Comparison of ENCODE assay signal across 10 cellular contexts in genomic region chr5:132475531-132475930, GRCh38. TPM values are rescaled to one million over a fixed set of nuclear protein-coding genes. Genes with fewer than 3 reads are reported as not detected.
DNase-seq lines count a peak whose midpoint lies in the region; ATAC-seq, FAIRE-seq and TF ChIP-seq lines count a peak whose summit lies in the region.
"Had no signal": no experiment of that assay in that cellular context is flagged by ENCODE, and none has a peak within 500 bp of the region (broad histone marks: within the 10 kb centered on the region; RNA-seq: fewer than 3 reads in every experiment).

No MANE protein-coding gene starts in this region.

- peak overlapping the region; percentile 77 for H2AFZ ChIP-seq in neural progenitor cell (replicated peaks)

- H3K79me2 ChIP-seq in neural progenitor cell (ENCODE audit: low read depth) = no peaks in the 10 kb centered on the region

- peaks cover 0 to 16% (median 0%) of the 10 kb centered on the region in 9 donors for H3K36me3 ChIP-seq in heart right ventricle
- no peaks in the 10 kb centered on the region for H3K36me3 ChIP-seq in neural progenitor cell
- H3K36me3 ChIP-seq: ovary had no signal

- no peak for FAIRE-seq in frontal cortex (lab: Jason Lieb, UNC)

- no peaks in the 10 kb centered on the region for H3K9me3 ChIP-seq in heart right ventricle
- no peaks in the 10 kb centered on the region for H3K9me3 ChIP-seq in neural progenitor cell (ENCODE audit: low read depth)
- H3K9me3 ChIP-seq: ovary had no signal

- H3K4me1 Mint-ChIP-seq in CD14-positive monocyte = peaks cover 64% of the 10 kb centered on the region
- H3K4me1 Mint-ChIP-seq in activated CD4-positive, alpha-beta memory T cell treated with anti-CD3 and anti-CD28 coated beads, Interleukin-2, amount 10 ng/mL, durations not matched to agents 7 days and 5 days = peaks cover 93% of the 10 kb centered on the region
- H3K4me1 Mint-ChIP-seq in neural progenitor cell = peaks cover 7% of the 10 kb centered on the region

- CTCF ChIA-PET in activated CD4-positive, alpha-beta memory T cell treated with anti-CD3 and anti-CD28 coated beads, Interleukin-2, amount 10 ng/mL, durations not matched to agents 7 days and 5 days (lab: Charles Lee) = interaction anchor here (1.0 to 5.7 kb wide), 6 partner anchors 9 to 89 kb away, joined by 3 to 36 read pairs (median 5); partner anchors contain the start of gene IRF1

- H3K9ac ChIP-seq in neural progenitor cell = no peak overlapping the region

- H3K9me3 Mint-ChIP-seq in CD14-positive monocyte (no peaks in the 10 kb centered on the region), neural progenitor cell (no peaks in the 10 kb centered on the region)
- no peaks in the 10 kb centered on the region for H3K9me3 Mint-ChIP-seq in activated CD4-positive, alpha-beta memory T cell treated with anti-CD3 and anti-CD28 coated beads, Interleukin-2, amount 10 ng/mL, durations not matched to agents 7 days and 5 days

- WGBS in heart right ventricle, 2 donors = 39 to 43% methylated on average over 7 of the region's 7 CpGs

- H3F3A ChIP-seq in neural progenitor cell (ENCODE audit: low read depth) = peaks cover 4% of the 10 kb centered on the region

- POLR2A ChIA-PET in activated CD4-positive, alpha-beta memory T cell treated with anti-CD3 and anti-CD28 coated beads, Interleukin-2, amount 10 ng/mL, durations not matched to agents 7 days and 5 days (lab: Charles Lee) = interaction anchor here (1.0 to 33.4 kb wide), 9 partner anchors 10 to 263 kb away, joined by 3 to 1155 read pairs (median 94); partner anchors contain the start of gene IRF1

- intact Hi-C loops in CD14-positive monocyte (cut with micrococcal nuclease) = no loop called here
- intact Hi-C loops in heart right ventricle (cut with DNase I) = no loop called here

- peaks cover 0 to 3% (median 0%) of the 10 kb centered on the region in 3 donors for H3K27me3 Mint-ChIP-seq in CD14-positive monocyte (ENCODE audit: low read depth in 3 of 3)
- H3K27me3 Mint-ChIP-seq in activated CD4-positive, alpha-beta memory T cell treated with anti-CD3 and anti-CD28 coated beads, Interleukin-2, amount 10 ng/mL, durations not matched to agents 7 days and 5 days = no peaks in the 10 kb centered on the region
- H3K27me3 Mint-ChIP-seq in neural progenitor cell (ENCODE audit: insufficient read depth, low read depth) = peaks cover 7% of the 10 kb centered on the region

- DNase-seq in CD14-positive monocyte (ENCODE audit: low spot score) = peak; percentile 32
- DNase-seq in activated CD4-positive, alpha-beta memory T cell treated with anti-CD3 and anti-CD28 coated beads, Interleukin-2, amount 10 ng/mL, durations not matched to agents 7 days and 5 days = no peak
- DNase-seq in heart right ventricle = no peak
- DNase-seq in neural progenitor cell (ENCODE audit: low spot score) = no peak
- no peak for DNase-seq in NCI-H1694 (lab: John Stamatoyannopoulos, UW)
- DNase-seq in retina = no peak
- DNase-seq in frontal cortex (ENCODE audit: low spot score in 2 of 2) = no peak
- DNase-seq: SHP77 treated with DMSO at 0.1 percent for 48 hours had no signal

- H3K27me3 ChIP-seq in heart right ventricle (no peaks in the 10 kb centered on the region), neural progenitor cell (no peaks in the 10 kb centered on the region)
- H3K27me3 ChIP-seq: ovary had no signal

- no peak overlapping the region for H3K4me2 ChIP-seq in neural progenitor cell

- H3K4me3 ChIP-seq in heart right ventricle (no peak overlapping the region), neural progenitor cell (no peak overlapping the region)
- H3K4me3 ChIP-seq: ovary had no signal

- H3K27ac Mint-ChIP-seq in CD14-positive monocyte (no peak overlapping the region), neural progenitor cell (no peak overlapping the region)
- peak overlapping the region; percentile 42 for H3K27ac Mint-ChIP-seq in activated CD4-positive, alpha-beta memory T cell treated with anti-CD3 and anti-CD28 coated beads, Interleukin-2, amount 10 ng/mL, durations not matched to agents 7 days and 5 days

- H3K36me3 Mint-ChIP-seq in CD14-positive monocyte (peaks cover 35 to 42% of the 10 kb centered on the region in 2 donors), neural progenitor cell (no peaks in the 10 kb centered on the region)
- peaks cover 47% of the 10 kb centered on the region for H3K36me3 Mint-ChIP-seq in activated CD4-positive, alpha-beta memory T cell treated with anti-CD3 and anti-CD28 coated beads, Interleukin-2, amount 10 ng/mL, durations not matched to agents 7 days and 5 days (ENCODE audit: low read depth)

- TF ChIP-seq CTCF in CD14-positive monocyte (IDR thresholded peaks at IDR 0.05) (no peak), heart right ventricle (IDR thresholded peaks at IDR 0.05) (no peak), neural progenitor cell (IDR thresholded peaks at IDR 0.05) (no peak)

- H3K27ac ChIP-seq in heart right ventricle = peak overlapping the region; percentile 54 to 88 (median 81)
- H3K27ac ChIP-seq in neural progenitor cell = no peak overlapping the region

- H3K4me3 Mint-ChIP-seq in CD14-positive monocyte (no peak overlapping the region), neural progenitor cell (no peak overlapping the region)
- H3K4me3 Mint-ChIP-seq in activated CD4-positive, alpha-beta memory T cell treated with anti-CD3 and anti-CD28 coated beads, Interleukin-2, amount 10 ng/mL, durations not matched to agents 7 days and 5 days = no peak overlapping the region

- ATAC-seq in heart right ventricle (peak; percentile 12 to 70 (median 56)), GM19351 (IDR thresholded peaks at IDR 0.05; ENCODE audit: unreplicated experiment) (no peak)

- H3K4me1 ChIP-seq in heart right ventricle = peaks cover 33 to 92% (median 75%) of the 10 kb centered on the region in 9 donors
- no peaks in the 10 kb centered on the region for H3K4me1 ChIP-seq in neural progenitor cell

- no peaks in the 10 kb centered on the region for H4K20me1 ChIP-seq in neural progenitor cell (ENCODE audit: low read depth)

RNA-seq across cellular contexts. Expression of gene IRF1, which starts 15.0 kb away (rescaled TPM):
- 100 to 1,000 TPM; 125 to 129 TPM for polyA plus RNA-seq in CD14-positive monocyte
- 100 to 1,000 TPM; 231 to 239 TPM for total RNA-seq in activated CD4-positive, alpha-beta memory T cell treated with anti-CD3 and anti-CD28 coated beads, Interleukin-2, amount 10 ng/mL, durations not matched to agents 7 days and 5 days
- total RNA-seq in heart right ventricle = 100 to 1,000 TPM in 1 of 10 donors, 10 to 100 TPM in 8, 1 to 10 TPM in 1; 9.5 to 146 (median 19.2) TPM
- polyA plus RNA-seq in heart right ventricle = 10 to 100 TPM in 1 of 2 donors, 1 to 10 TPM in 1; 8.6 to 13.7 TPM
- 3.7 and 7.1 TPM in 2 replicates for total RNA-seq in neural progenitor cell (ENCODE audit: low replicate concordance)
- 1.2 TPM for total RNA-seq in frontal cortex
